Comparison of ENCODE assay signal across 8 cellular contexts in the genomic region with DNA sequence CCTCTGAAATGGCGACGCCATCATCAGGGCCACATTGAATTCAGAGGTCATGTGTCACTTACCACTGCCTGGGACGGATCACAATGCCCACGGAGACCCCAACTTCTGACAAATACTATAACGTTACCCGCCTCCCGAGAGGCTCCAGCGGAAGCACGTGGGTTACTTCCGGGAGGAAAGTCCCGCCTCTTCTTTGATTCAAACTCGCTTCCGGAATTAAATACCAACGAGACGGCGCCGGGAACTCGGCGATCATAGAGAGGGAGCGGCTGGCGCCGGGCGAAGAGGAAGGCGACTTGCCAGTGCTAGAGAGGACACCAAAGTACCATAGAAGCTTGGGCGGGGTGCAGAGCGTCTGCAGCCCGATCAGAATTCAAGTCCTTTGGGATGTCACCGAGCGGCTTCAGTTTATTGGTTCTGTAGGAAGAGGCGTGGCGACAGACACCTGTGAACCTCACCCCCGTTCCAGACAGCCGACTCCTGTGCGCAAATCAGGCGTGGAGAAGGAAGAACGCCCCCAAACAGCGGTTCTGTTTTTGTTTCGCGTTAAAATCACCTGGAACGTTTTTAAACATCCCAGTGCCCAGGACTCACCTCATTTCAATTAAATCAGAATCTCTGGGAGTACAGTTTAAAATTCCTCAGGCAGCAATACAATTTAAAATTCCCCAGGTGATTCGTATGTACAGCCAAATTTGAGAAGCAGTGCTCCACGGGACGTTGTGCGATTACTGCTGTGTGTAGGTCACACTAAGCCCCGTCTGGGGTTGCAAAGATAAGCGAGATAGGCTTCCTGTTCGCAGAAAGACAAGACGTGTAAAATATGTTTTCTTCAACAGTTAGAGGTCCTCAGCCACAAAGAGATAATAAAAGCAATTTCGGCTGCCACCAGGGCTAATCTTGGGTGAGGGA. TPM values are rescaled to one million over a fixed set of nuclear protein-coding genes. Genes with fewer than 3 reads are reported as not detected.
DNase-seq lines count a peak whose midpoint lies in the region; ATAC-seq and TF ChIP-seq lines count a peak whose summit lies in the region.

A gene with protein sequence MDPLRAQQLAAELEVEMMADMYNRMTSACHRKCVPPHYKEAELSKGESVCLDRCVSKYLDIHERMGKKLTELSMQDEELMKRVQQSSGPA (minus strand): TSS at position 159 of the 912 bp plus-strand sequence. CDS start 565 bp downstream, outside the sequence.

- peak within 1 kb of the TSS; percentile 79 for H3K4me3 ChIP-seq in neural progenitor cell

- peak within 1 kb of the TSS; percentile 77 for H2AFZ ChIP-seq in neural progenitor cell (replicated peaks)

- peaks cover 6% of the 10 kb centered on the region for H4K20me1 ChIP-seq in neural progenitor cell (ENCODE audit: low read depth)

- H3K27ac ChIP-seq in foreskin keratinocyte: no peak within 1 kb of the TSS
- no peak within 1 kb of the TSS for H3K27ac ChIP-seq in neural progenitor cell

- H3K4me1 Mint-ChIP-seq in neural progenitor cell: peaks cover 19% of the 10 kb centered on the region

- H3K27me3 ChIP-seq in foreskin keratinocyte (no peaks in the 10 kb centered on the region), neural progenitor cell (peaks cover 18% of the 10 kb centered on the region)

- peaks cover 5% of the 10 kb centered on the region for H3K27me3 Mint-ChIP-seq in neural progenitor cell (ENCODE audit: insufficient read depth, low read depth)

- CTCF ChIA-PET in HEK293T (lab: Yijun Ruan, JAX): interaction anchor here (0.6 kb wide), 1 partner anchor 29 kb away, joined by 3 read pairs; no protein-coding TSS in a partner anchor

- H3K79me2 ChIP-seq in neural progenitor cell (ENCODE audit: low read depth): peaks cover 17% of the 10 kb centered on the region

- H3F3A ChIP-seq in neural progenitor cell (ENCODE audit: low read depth): peaks cover 16% of the 10 kb centered on the region

- peak within 1 kb of the TSS; percentile 98 for H3K4me2 ChIP-seq in neural progenitor cell

- H3K9me3 ChIP-seq in neural progenitor cell (ENCODE audit: low read depth): no peaks in the 10 kb centered on the region

- in situ Hi-C loops in SK-MEL-5 (cut with HindIII; ENCODE audit: low pct_unique_long_range_greater_than_20kb, low sequenced_read_pairs): no loop called here

- H3K36me3 Mint-ChIP-seq in neural progenitor cell: no peaks in the 10 kb centered on the region

- H3K4me3 Mint-ChIP-seq in neural progenitor cell: peak within 1 kb of the TSS; percentile 97

- peaks cover 9% of the 10 kb centered on the region for H3K4me1 ChIP-seq in foreskin keratinocyte
- peaks cover 17% of the 10 kb centered on the region for H3K4me1 ChIP-seq in neural progenitor cell

- H3K27ac Mint-ChIP-seq in neural progenitor cell: peak within 1 kb of the TSS; percentile 48

- ATAC-seq in foreskin keratinocyte: peak; percentile 91

- peak within 1 kb of the TSS; percentile 75 for H3K9ac ChIP-seq in neural progenitor cell

- TF ChIP-seq CTCF in foreskin keratinocyte (conservative IDR thresholded peaks at IDR 0.05) (no peak), neural progenitor cell (IDR thresholded peaks at IDR 0.05) (no peak)

- no peaks in the 10 kb centered on the region for H3K9me3 Mint-ChIP-seq in neural progenitor cell

- DNase-seq in GF-D8 (lab: John Stamatoyannopoulos, UW) (peak; percentile 97), HEK293T (ENCODE audit: extremely low spot score) (peak; percentile 90), MV-4-11 (lab: John Stamatoyannopoulos, UW) (peak; percentile 98), SK-MEL-5 (ENCODE audit: low read depth, low spot score) (peak; percentile 95), foreskin keratinocyte (peak; percentile 97 to 99), neural progenitor cell (ENCODE audit: low spot score) (peak; percentile 98), stromal cell of bone marrow (ENCODE audit: low read depth) (peak; percentile 92)
- DNase-seq in activated naive CD4-positive, alpha-beta T cell treated with Interleukin-2 at 50 U/mL for 16 hours: peak; percentile 92

- H3K36me3 ChIP-seq in neural progenitor cell: no peaks in the 10 kb centered on the region

- POLR2A ChIA-PET in HEK293T (lab: Yijun Ruan, JAX): interaction anchor here (0.6 to 1.8 kb wide), 4 partner anchors 23 to 109 kb away, joined by 3 to 8 read pairs (median 4); a partner anchor contains a TSS

TF ChIP-seq in HEK293T, 16 proteins besides CTCF, POLR2A, EP300 and RAD21:
- TF ChIP-seq ELF4 (IDR thresholded peaks at IDR 0.05): peak; percentile 78
- peak; percentile 82 for TF ChIP-seq L3MBTL2 (conservative IDR thresholded peaks at IDR 0.05)
- TF ChIP-seq, protein P1, sequence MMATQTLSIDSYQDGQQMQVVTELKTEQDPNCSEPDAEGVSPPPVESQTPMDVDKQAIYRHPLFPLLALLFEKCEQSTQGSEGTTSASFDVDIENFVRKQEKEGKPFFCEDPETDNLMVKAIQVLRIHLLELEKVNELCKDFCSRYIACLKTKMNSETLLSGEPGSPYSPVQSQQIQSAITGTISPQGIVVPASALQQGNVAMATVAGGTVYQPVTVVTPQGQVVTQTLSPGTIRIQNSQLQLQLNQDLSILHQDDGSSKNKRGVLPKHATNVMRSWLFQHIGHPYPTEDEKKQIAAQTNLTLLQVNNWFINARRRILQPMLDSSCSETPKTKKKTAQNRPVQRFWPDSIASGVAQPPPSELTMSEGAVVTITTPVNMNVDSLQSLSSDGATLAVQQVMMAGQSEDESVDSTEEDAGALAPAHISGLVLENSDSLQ (IDR thresholded peaks at IDR 0.05): 0 out of 2 replicates have a peak, but pooled peaks have one; percentile 4
- TF ChIP-seq FOXM1 (IDR thresholded peaks at IDR 0.05; ENCODE audit: borderline replicate concordance): no peak

RNA-seq across cellular contexts. Expression of the gene that starts here (rescaled TPM):
- 48.5 and 51.6 TPM in 2 replicates for total RNA-seq in SK-MEL-5 (2014; rRNA removed; shearing (Covaris generic))
- polyA plus RNA-seq in SK-MEL-5 (2015; cell fraction: cytosol; rRNA removed): 43.4 and 75.1 TPM in 2 replicates
- 6.4 and 17.4 TPM in 2 replicates for polyA plus RNA-seq in SK-MEL-5 (2015; cell fraction: nucleus; rRNA removed)
- 42.2 and 88.5 TPM in 2 replicates for total RNA-seq in foreskin keratinocyte
- polyA plus RNA-seq in foreskin keratinocyte: 120 and 195 TPM in 2 replicates
- total RNA-seq in neural progenitor cell (ENCODE audit: low replicate concordance): 19.1 and 21.9 TPM in 2 replicates
